ENCODE assay signal across 9 cellular contexts in genomic region chr2:241546771-241547498, GRCh38. TPM values are rescaled to one million over a fixed set of nuclear protein-coding genes. Genes with fewer than 3 reads are reported as not detected.
DNase-seq lines count a peak whose midpoint lies in the region; ATAC-seq, FAIRE-seq and TF ChIP-seq lines count a peak whose summit lies in the region.
"Had no signal": no experiment of that assay in that cellular context is flagged by ENCODE, and none has a peak within 500 bp of the region (broad histone marks: within the 10 kb centered on the region; RNA-seq: fewer than 3 reads in every experiment).

No MANE protein-coding gene starts in this region.

- H3K4me3 ChIP-seq in HepG2 (replicated peaks in 1 of 3; ENCODE audit: insufficient read depth in 1 of 3, low read depth in 2 of 3, low read length in 3 of 3) (peak overlapping the region; percentile 1 to 58 (median 9); a peak in 3 of 6 replicates), right lobe of liver (no peak overlapping the region), K562 (no peak overlapping the region), kidney epithelial cell (ENCODE audit: low read depth, low read length) (no peak overlapping the region)

- DNase-seq in HepG2 (ENCODE audit: low spot score) = peak; percentile 90
- no peak for DNase-seq in right lobe of liver
- DNase-seq in K562 (ENCODE audit: extremely low read depth in 1 of 4, low spot score in 3 of 4) = peak in 1 of 4 experiments; percentile 33
- DNase-seq in kidney epithelial cell (ENCODE audit: low read depth) = peak; percentile 84
- DNase-seq in DMS 273 (lab: John Stamatoyannopoulos, UW; ENCODE audit: unreplicated experiment) = no peak
- no peak for DNase-seq in stimulated activated naive CD4-positive, alpha-beta T cell (lab: John Stamatoyannopoulos, UW)
- no peak for DNase-seq in SHP77 (lab: John Stamatoyannopoulos, UW)
- DNase-seq: NCI-H345 had no signal

- H3K9ac ChIP-seq in HepG2 (ENCODE audit: insufficient read depth, low read depth, low read length) (peak overlapping the region; percentile 10; the same call in 1 of the 2 replicates), K562 (ENCODE audit: insufficient read depth in 1 of 2, low read depth in 2 of 2, low read length in 2 of 2) (peak overlapping the region in 1 of 2 experiments; percentile 27; a peak in 1 of 4 replicates)

- no peaks in the 10 kb centered on the region for H3K27me3 ChIP-seq in HepG2 (ENCODE audit: control insufficient read depth in 1 of 2, insufficient read depth in 2 of 2, low read length in 2 of 2)
- no peaks in the 10 kb centered on the region for H3K27me3 ChIP-seq in right lobe of liver
- peaks cover 0 to 19% of the 10 kb centered on the region in 2 experiments; a peak in 2 of 5 replicates for H3K27me3 ChIP-seq in K562 (ENCODE audit: control insufficient read depth in 2 of 2, insufficient read depth in 2 of 2, low read length in 2 of 2)
- peaks cover 5% of the 10 kb centered on the region for H3K27me3 ChIP-seq in kidney epithelial cell (ENCODE audit: control insufficient read depth, insufficient read depth, low read length)

- no peaks in the 10 kb centered on the region for H3K9me1 ChIP-seq in K562 (ENCODE audit: control insufficient read depth, insufficient read depth, low read length)

- CTCF ChIA-PET in HepG2 (lab: Yijun Ruan, JAX; ENCODE audit: low intra/inter-chr PET ratio, low total read pairs) (interaction anchor here (0.6 kb wide), 1 partner anchor 68 kb away, joined by 3 read pairs; no protein-coding TSS in a partner anchor), K562 (lab: Yijun Ruan, JAX; ENCODE audit: low intra/inter-chr PET ratio) (no interaction called here)

- 13% methylated on average over 25 of the region's 25 CpGs for WGBS in HepG2 (ENCODE audit: low lambda C conversion rate)
- WGBS in right lobe of liver (ENCODE audit: insufficient coverage, low coverage, low lambda C conversion rate, missing lambda C conversion rate) = 47% methylated on average over 21 of the region's 25 CpGs
- WGBS in K562 (ENCODE audit: insufficient coverage, low coverage, missing lambda C conversion rate) = 29% methylated on average over 13 of the region's 25 CpGs

- TF ChIP-seq CTCF in HepG2 (CRISPR knock-in tag; IDR thresholded peaks at IDR 0.05) (no peak), right lobe of liver (IDR thresholded peaks at IDR 0.05) (no peak), K562 (IDR thresholded peaks at IDR 0.05 in 2 of 3, conservative IDR thresholded peaks at IDR 0.05 in 1 of 3; ENCODE audit: insufficient read depth in 2 of 3, low read depth in 1 of 3, low read length in 3 of 3) (no peak), kidney epithelial cell (IDR thresholded peaks at IDR 0.05; ENCODE audit: insufficient read depth, low read length, poor library complexity, severe bottlenecking) (no peak)

- peak overlapping the region; percentile 83 for H3K4me2 ChIP-seq in HepG2 (ENCODE audit: low read depth, low read length)
- no peak overlapping the region for H3K4me2 ChIP-seq in K562 (ENCODE audit: insufficient read depth, low read length)

- H2AFZ ChIP-seq in HepG2 (ENCODE audit: low read length) (no peak overlapping the region), K562 (ENCODE audit: low read depth, low read length) (no peak overlapping the region)

- TF ChIP-seq POLR2A in HepG2 (IDR thresholded peaks at IDR 0.05; ENCODE audit: insufficient read depth in 1 of 2, low read depth in 2 of 2, low read length in 2 of 2) (no peak), right lobe of liver (IDR thresholded peaks at IDR 0.05) (no peak), K562 (conservative IDR thresholded peaks at IDR 0.05) (no peak)

- H3K4me1 ChIP-seq in HepG2 (ENCODE audit: insufficient read depth, low read length) (peaks cover 63% of the 10 kb centered on the region), right lobe of liver (peaks cover 0 to 26% (median 10%) of the 10 kb centered on the region in 4 donors), K562 (replicated peaks in 1 of 2; ENCODE audit: control insufficient read depth in 2 of 2, insufficient read depth in 2 of 2, low read length in 2 of 2) (peaks cover 27 to 53% of the 10 kb centered on the region in 2 experiments)

- intact Hi-C loops in HepG2 (cut with micrococcal nuclease; ENCODE audit: unreplicated experiment) = loop anchor here (1.0 to 5.0 kb wide), 2 partner anchors 39 to 100 kb away; partner anchors contain the start of gene STK25
- intact Hi-C loops in right lobe of liver (cut with DNase I) = no loop called here
- intact Hi-C loops in K562 (cut with micrococcal nuclease) = no loop called here

- BruUV-seq in HepG2 (replicated peaks; lab: Mats Ljungman, UMichigan) (TSS peak; percentile 65), K562 (replicated peaks; lab: Mats Ljungman, UMichigan) (no TSS peak)

- peak; percentile 17 for ATAC-seq in HepG2
- ATAC-seq in right lobe of liver = no peak
- no peak for ATAC-seq in K562
- no peak for ATAC-seq in GM18502 (IDR thresholded peaks at IDR 0.05; ENCODE audit: poor library complexity, unreplicated experiment)

- TF ChIP-seq EP300 in HepG2 (IDR thresholded peaks at IDR 0.05; ENCODE audit: low read depth in 2 of 2, low read length in 2 of 2) (no peak; a peak in 1 of 4 replicates), HepG2 (CRISPR knock-in tag; IDR thresholded peaks at IDR 0.05; ENCODE audit: borderline replicate concordance) (no peak), K562 (IDR thresholded peaks at IDR 0.05; ENCODE audit: low read length) (no peak)

- H4K20me1 ChIP-seq in HepG2 (ENCODE audit: insufficient read depth, low read length) (no peaks in the 10 kb centered on the region), K562 (replicated peaks; ENCODE audit: control insufficient read depth, insufficient read depth, low read length) (no peaks in the 10 kb centered on the region)

- no peaks in the 10 kb centered on the region for H3K36me3 ChIP-seq in HepG2 (replicated peaks in 1 of 2; ENCODE audit: control insufficient read depth in 1 of 2, insufficient read depth in 2 of 2, low read length in 2 of 2)
- no peaks in the 10 kb centered on the region for H3K36me3 ChIP-seq in right lobe of liver
- H3K36me3 ChIP-seq in K562 (ENCODE audit: control insufficient read depth, insufficient read depth, low read length) = no peaks in the 10 kb centered on the region
- no peaks in the 10 kb centered on the region for H3K36me3 ChIP-seq in kidney epithelial cell (ENCODE audit: control insufficient read depth, insufficient read depth, low read length)

- in situ Hi-C loops in HepG2 (cut with HindIII; ENCODE audit: extremely low pct_ligation_motif_present, low pct_unique_long_range_greater_than_20kb) = no loop called here
- in situ Hi-C loops in K562 (cut with MboI) = no loop called here

- H3K27ac ChIP-seq in HepG2 (ENCODE audit: extremely low read length, insufficient read depth, low read length) (peak overlapping the region; percentile 58), right lobe of liver (no peak overlapping the region), K562 (ENCODE audit: extremely low read depth, low read depth, low read length) (no peak overlapping the region)

- TF ChIP-seq RAD21 in HepG2 (CRISPR knock-in tag; IDR thresholded peaks at IDR 0.05) (no peak), K562 (CRISPR knock-in tag; conservative IDR thresholded peaks at IDR 0.05 in 1 of 2, IDR thresholded peaks at IDR 0.05 in 1 of 2) (no peak)

- POLR2A ChIA-PET in HepG2 (lab: Yijun Ruan, JAX) = interaction anchor here (1.8 kb wide), 1 partner anchor 12 kb away, joined by 6 read pairs; the partner anchor contains the start of gene BOK
- POLR2A ChIA-PET in K562 (lab: Yijun Ruan, JAX) = no interaction called here

- no peaks in the 10 kb centered on the region for H3K79me2 ChIP-seq in HepG2 (ENCODE audit: insufficient read depth, low read length)
- H3K79me2 ChIP-seq in K562 (ENCODE audit: control insufficient read depth, insufficient read depth, low read length) = no peaks in the 10 kb centered on the region

- FAIRE-seq in HepG2 (lab: Jason Lieb, UNC) (peak; percentile 72), K562 (lab: Jason Lieb, UNC) (no peak)

- H3K9me3 ChIP-seq in HepG2 (ENCODE audit: low read length) (no peaks in the 10 kb centered on the region), right lobe of liver (no peaks in the 10 kb centered on the region), K562 (replicated peaks; ENCODE audit: control insufficient read depth, insufficient read depth, low read depth, low read length) (no peaks in the 10 kb centered on the region)

RNA-seq across cellular contexts. Expression of gene BOK, which starts 11.6 kb away (rescaled TPM):
- total RNA-seq in HepG2 (2016; rRNA removed; fragmentation: Illumina TruSeq; extraction: Trizol) = 30.2 and 35.5 TPM in 2 replicates
- 22.2 and 23.9 TPM in 2 replicates for total RNA-seq in HepG2 (2016; cell fraction: cytosol; rRNA removed; fragmentation: Illumina TruSeq; extraction: Trizol; ENCODE audit: low read depth)
- 28.1 and 36.4 TPM in 2 replicates for total RNA-seq in HepG2 (2016; cell fraction: insoluble cytoplasmic fraction; rRNA removed; fragmentation: Illumina TruSeq; extraction: Trizol)
- 58.8 and 67.3 TPM in 2 replicates for total RNA-seq in HepG2 (2016; cell fraction: membrane; rRNA removed; fragmentation: Illumina TruSeq; extraction: Trizol)
- 18.8 and 20.8 TPM in 2 replicates for total RNA-seq in HepG2 (2016; cell fraction: nucleus; rRNA removed; fragmentation: Illumina TruSeq; extraction: Trizol)
- polyA plus RNA-seq in HepG2 (2011; rRNA removed) = 39.2 and 58.1 TPM in 2 replicates
- 49.3 and 71.9 TPM in 2 replicates for polyA plus RNA-seq in HepG2 (2011; cell fraction: cytosol; rRNA removed)
- polyA plus RNA-seq in HepG2 (2011; cell fraction: nucleus; rRNA removed) = 101 and 104 TPM in 2 replicates
- 43.9 and 55.3 TPM in 2 replicates for polyA plus RNA-seq in HepG2 (2012)
- 28.1 and 33.7 TPM in 2 replicates for polyA plus RNA-seq in HepG2 (2016; cell fraction: cytosol; fragmentation: Illumina TruSeq; extraction: Trizol; ENCODE audit: low read depth)
- polyA plus RNA-seq in HepG2 (2016; cell fraction: insoluble cytoplasmic fraction; fragmentation: Illumina TruSeq; extraction: Trizol; ENCODE audit: low read depth) = 37.9 and 46.1 TPM in 2 replicates
- 64.2 and 66.8 TPM in 2 replicates for polyA plus RNA-seq in HepG2 (2016; cell fraction: membrane; fragmentation: Illumina TruSeq; extraction: Trizol; ENCODE audit: low read depth)
- 41.2 and 42.5 TPM in 2 replicates for polyA plus RNA-seq in HepG2 (2016; cell fraction: nucleus; fragmentation: Illumina TruSeq; extraction: Trizol; ENCODE audit: insufficient read depth, low read depth)
- 10.1 and 74.6 TPM in 2 replicates for polyA minus RNA-seq in HepG2 (2011; rRNA and poly(A)+ RNA removed; ENCODE audit: low replicate concordance)
- polyA minus RNA-seq in HepG2 (2011; cell fraction: cytosol; rRNA and poly(A)+ RNA removed) = 39.7 and 41.5 TPM in 2 replicates
- 9.9 and 12.7 TPM in 2 replicates for polyA minus RNA-seq in HepG2 (2011; cell fraction: nucleus; rRNA and poly(A)+ RNA removed)
- total RNA-seq in right lobe of liver = 100 to 1,000 TPM in 3 of 6 experiments, 10 to 100 TPM in 3; 50.1 to 119 (median 90.5) TPM
- total RNA-seq in K562 (2011; cell fraction: chromatin; rRNA removed; ENCODE audit: low replicate concordance) = 0.58 and 3.2 TPM in 2 replicates
- total RNA-seq in K562 (2011; cell fraction: nucleolus; rRNA removed) = 2.0 and 3.0 TPM in 2 replicates
- total RNA-seq in K562 (2011; cell fraction: nucleoplasm; rRNA removed) = 0.95 and 1.5 TPM in 2 replicates
- 2.9 and 3.1 TPM in 2 replicates for total RNA-seq in K562 (2014; rRNA removed)
- total RNA-seq in K562 (2014; rRNA removed; fragmentation: Illumina TruSeq; extraction: Trizol) = 0.35 and 0.47 TPM in 2 replicates
- 0.76 and 0.83 TPM in 2 replicates for total RNA-seq in K562 (2015; rRNA removed; fragmentation: Illumina TruSeq; extraction: Trizol)
- total RNA-seq in K562 (2021) = 2.6 and 3.3 TPM in 2 replicates
- polyA plus RNA-seq in K562 (2011; rRNA removed) = 2.0 and 2.7 TPM in 2 replicates
- 3.1 and 11.3 TPM in 2 replicates for polyA plus RNA-seq in K562 (2011; cell fraction: cytosol; rRNA removed)
- polyA plus RNA-seq in K562 (2011; cell fraction: nucleus; rRNA removed) = 3.9 and 9.0 TPM in 2 replicates
- polyA plus RNA-seq in K562 (2012) = 1.8 TPM in 2 replicates
- 1.2 and 2.4 TPM in 2 replicates for polyA plus RNA-seq in K562 (2014; fragmentation: Illumina TruSeq; extraction: Trizol)
- under 1 TPM in 1 of 2 experiments, not detected in 1; 0.03 TPM for polyA plus RNA-seq in K562 (2014; fragmentation: Nextera tagmentation; extraction: Ambion mirVana)
- 2.3 and 2.8 TPM in 2 replicates for polyA plus RNA-seq in K562 (2014; rRNA removed)
- polyA minus RNA-seq in K562 (2011; rRNA and poly(A)+ RNA removed) = 0.81 and 1.6 TPM in 2 replicates
- 2.4 and 3.1 TPM in 2 replicates for polyA minus RNA-seq in K562 (2011; cell fraction: cytosol; rRNA and poly(A)+ RNA removed)
- polyA minus RNA-seq in K562 (2011; cell fraction: nucleus; rRNA and poly(A)+ RNA removed) = 0.67 TPM in 2 replicates
- total RNA-seq in kidney epithelial cell = 86.8 and 93.7 TPM in 2 replicates

RNA-seq across cellular contexts. Expression of gene STK25, which starts 38.6 kb away (rescaled TPM):
- 123 and 177 TPM in 2 replicates for total RNA-seq in HepG2 (2016; rRNA removed; fragmentation: Illumina TruSeq; extraction: Trizol)
- total RNA-seq in HepG2 (2016; cell fraction: cytosol; rRNA removed; fragmentation: Illumina TruSeq; extraction: Trizol; ENCODE audit: low read depth) = 143 and 149 TPM in 2 replicates
- total RNA-seq in HepG2 (2016; cell fraction: insoluble cytoplasmic fraction; rRNA removed; fragmentation: Illumina TruSeq; extraction: Trizol) = 108 and 184 TPM in 2 replicates
- 217 TPM in 2 replicates for total RNA-seq in HepG2 (2016; cell fraction: membrane; rRNA removed; fragmentation: Illumina TruSeq; extraction: Trizol)
- 128 and 139 TPM in 2 replicates for total RNA-seq in HepG2 (2016; cell fraction: nucleus; rRNA removed; fragmentation: Illumina TruSeq; extraction: Trizol)
- polyA plus RNA-seq in HepG2 (2011; rRNA removed) = 481 and 626 TPM in 2 replicates
- polyA plus RNA-seq in HepG2 (2011; cell fraction: cytosol; rRNA removed) = 323 and 410 TPM in 2 replicates
- 1,381 and 1,393 TPM in 2 replicates for polyA plus RNA-seq in HepG2 (2011; cell fraction: nucleus; rRNA removed)
- polyA plus RNA-seq in HepG2 (2012) = 200 and 245 TPM in 2 replicates
- 126 and 132 TPM in 2 replicates for polyA plus RNA-seq in HepG2 (2016; cell fraction: cytosol; fragmentation: Illumina TruSeq; extraction: Trizol; ENCODE audit: low read depth)
- polyA plus RNA-seq in HepG2 (2016; cell fraction: insoluble cytoplasmic fraction; fragmentation: Illumina TruSeq; extraction: Trizol; ENCODE audit: low read depth) = 133 and 166 TPM in 2 replicates
- polyA plus RNA-seq in HepG2 (2016; cell fraction: membrane; fragmentation: Illumina TruSeq; extraction: Trizol; ENCODE audit: low read depth) = 186 and 199 TPM in 2 replicates
- polyA plus RNA-seq in HepG2 (2016; cell fraction: nucleus; fragmentation: Illumina TruSeq; extraction: Trizol; ENCODE audit: insufficient read depth, low read depth) = 341 and 351 TPM in 2 replicates
- polyA minus RNA-seq in HepG2 (2011; rRNA and poly(A)+ RNA removed; ENCODE audit: low replicate concordance) = 198 and 615 TPM in 2 replicates
- 125 and 128 TPM in 2 replicates for polyA minus RNA-seq in HepG2 (2011; cell fraction: cytosol; rRNA and poly(A)+ RNA removed)
- polyA minus RNA-seq in HepG2 (2011; cell fraction: nucleus; rRNA and poly(A)+ RNA removed) = 166 and 229 TPM in 2 replicates
- 10 to 100 TPM; 51.0 to 99.1 (median 63.5) TPM for total RNA-seq in right lobe of liver
- 304 and 771 TPM in 2 replicates for total RNA-seq in K562 (2011; cell fraction: chromatin; rRNA removed; ENCODE audit: low replicate concordance)
- 391 and 430 TPM in 2 replicates for total RNA-seq in K562 (2011; cell fraction: nucleolus; rRNA removed)
- total RNA-seq in K562 (2011; cell fraction: nucleoplasm; rRNA removed) = 299 and 300 TPM in 2 replicates
- total RNA-seq in K562 (2014; rRNA removed) = 116 and 163 TPM in 2 replicates
- total RNA-seq in K562 (2014; rRNA removed; fragmentation: Illumina TruSeq; extraction: Trizol) = 35.0 and 61.9 TPM in 2 replicates
- total RNA-seq in K562 (2015; rRNA removed; fragmentation: Illumina TruSeq; extraction: Trizol) = 66.9 and 75.2 TPM in 2 replicates
- 107 and 123 TPM in 2 replicates for total RNA-seq in K562 (2021)
- 169 and 218 TPM in 2 replicates for polyA plus RNA-seq in K562 (2011; rRNA removed)
- polyA plus RNA-seq in K562 (2011; cell fraction: cytosol; rRNA removed) = 168 and 300 TPM in 2 replicates
- polyA plus RNA-seq in K562 (2011; cell fraction: nucleus; rRNA removed) = 929 and 1,221 TPM in 2 replicates
- 120 and 121 TPM in 2 replicates for polyA plus RNA-seq in K562 (2012)
- 151 and 157 TPM in 2 replicates for polyA plus RNA-seq in K562 (2014; fragmentation: Illumina TruSeq; extraction: Trizol)
- polyA plus RNA-seq in K562 (2014; fragmentation: Nextera tagmentation; extraction: Ambion mirVana) = 10 to 100 TPM in 1 of 2 experiments, 1 to 10 TPM in 1; 5.4 to 10.3 TPM
- polyA plus RNA-seq in K562 (2014; rRNA removed) = 177 and 178 TPM in 2 replicates
- polyA minus RNA-seq in K562 (2011; rRNA and poly(A)+ RNA removed) = 83.1 and 97.9 TPM in 2 replicates
- 60.5 and 75.9 TPM in 2 replicates for polyA minus RNA-seq in K562 (2011; cell fraction: cytosol; rRNA and poly(A)+ RNA removed)
- polyA minus RNA-seq in K562 (2011; cell fraction: nucleus; rRNA and poly(A)+ RNA removed) = 113 and 164 TPM in 2 replicates
- total RNA-seq in kidney epithelial cell = 271 and 316 TPM in 2 replicates

Comparison
In these comparisons a context has a peak if more than half of its experiments do, and no peak if none do; other contexts are left out.
1. DNase-seq: peak in HepG2 (single experiment) and kidney epithelial cell (single experiment); none in right lobe of liver (0 of 3), DMS 273 (single experiment), stimulated activated naive CD4-positive, alpha-beta T cell (0 of 6) and SHP77 (0 of 2).
2. H3K4me3 ChIP-seq: peak in HepG2 (3 of 3); none in right lobe of liver (0 of 3), K562 (single experiment) and kidney epithelial cell (single experiment).
3. RNA of gene BOK, which starts 11.6 kb away (total RNA-seq): 50.1 to 119 TPM in right lobe of liver, 86.8 to 93.7 TPM in kidney epithelial cell and 18.8 to 67.3 TPM in HepG2; 0.35 to 3.3 TPM in K562; every median in the first group is over 4 times any median in the second.
4. Of the 241 proteins assayed by ChIP-seq in both HepG2 and K562: peak only in HepG2: AFF4, ATF2, BRF2, CC2D1A, CHCHD3, DPF2 and 44 more; only in K562: CREB3 and TEAD2; in both: MAX and MEIS2; in neither: 181; mixed calls (peak in some experiments, not most) for 6.